In the genomic region with DNA sequence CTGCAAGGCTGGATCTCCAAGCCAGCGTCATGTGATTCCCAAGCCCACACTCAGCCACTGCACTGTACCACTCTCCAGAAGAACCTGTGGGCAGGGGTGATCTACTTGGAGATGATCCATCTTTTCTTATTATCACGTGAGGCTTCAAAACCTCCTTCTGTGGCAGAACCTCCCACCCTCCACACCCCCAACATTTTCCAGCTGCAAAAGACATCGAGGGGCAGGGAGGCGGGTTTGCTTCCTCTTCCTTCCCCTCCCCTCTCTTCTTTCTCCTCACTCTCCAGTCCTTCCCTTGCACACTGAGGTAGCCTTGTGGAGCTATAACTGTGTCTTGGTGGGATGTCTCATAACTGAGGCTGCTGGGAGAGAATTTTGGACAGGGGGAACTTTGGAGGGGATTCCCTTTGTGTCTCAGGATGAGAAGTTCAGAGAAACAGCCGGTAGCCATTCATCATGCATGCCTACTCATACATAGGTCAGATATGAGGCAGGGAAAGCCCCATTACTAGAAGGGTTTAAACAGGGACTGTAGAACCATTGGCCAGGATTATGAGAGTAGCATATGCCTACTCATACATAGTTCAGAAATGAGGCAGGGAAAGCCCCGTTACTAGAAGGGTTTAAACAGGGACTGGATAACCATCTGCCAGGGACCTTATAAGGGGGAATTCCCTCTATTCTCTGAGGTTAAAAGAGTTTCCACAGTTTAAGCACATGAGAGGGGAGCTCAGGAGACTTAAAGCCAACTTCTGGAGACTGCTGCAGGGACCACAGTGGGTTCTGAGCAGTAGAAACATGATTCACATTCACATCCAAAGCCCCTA, we compare ENCODE assay signal across 9 cellular contexts.
DNase-seq lines count a peak whose midpoint lies in the region; ATAC-seq and TF ChIP-seq lines count a peak whose summit lies in the region.
"Had no signal": no experiment of that assay in that cellular context is flagged by ENCODE, and none has a peak within 500 bp of the region (broad histone marks: within the 10 kb centered on the region; RNA-seq: fewer than 3 reads in every experiment).

No MANE protein-coding gene starts in this region.

- H3K36me3 ChIP-seq in esophagus muscularis mucosa: no peaks in the 10 kb centered on the region
- no peaks in the 10 kb centered on the region for H3K36me3 ChIP-seq in right atrium auricular region

- no peak for TF ChIP-seq CTCF in esophagus muscularis mucosa (IDR thresholded peaks at IDR 0.05)
- TF ChIP-seq CTCF in right atrium auricular region (IDR thresholded peaks at IDR 0.05): no peak

- H3K9me3 ChIP-seq in esophagus muscularis mucosa (peaks cover 0 to 3% (median 0%) of the 10 kb centered on the region in 4 donors), right atrium auricular region (no peaks in the 10 kb centered on the region)

- no peak overlapping the region for H3K4me3 ChIP-seq in esophagus muscularis mucosa
- H3K4me3 ChIP-seq in right atrium auricular region: no peak overlapping the region

- H3K4me1 ChIP-seq in esophagus muscularis mucosa (peaks cover 0 to 8% (median 3%) of the 10 kb centered on the region in 4 donors), right atrium auricular region (peaks cover 0 to 3% of the 10 kb centered on the region in 2 donors)

- DNase-seq in activated T-cell treated with anti-CD3 and anti-CD28 coated beads for 24 hours (ENCODE audit: low read depth) (peak; percentile 5), NAMALWA (ENCODE audit: low spot score) (peak; percentile 32), esophagus muscularis mucosa (ENCODE audit: extremely low spot score) (no peak), right atrium auricular region (ENCODE audit: low spot score) (no peak), ureter (ENCODE audit: low spot score) (no peak)
- DNase-seq in activated T-cell treated with anti-CD3 and anti-CD28 coated beads, Interleukin-2, amount 50 U/mL, for 1 hour: no peak
- peak; percentile 44 for DNase-seq in stimulated activated CD8-positive, alpha-beta memory T cell treated with anti-CD3 and anti-CD28 coated beads, Interleukin-4, amount 100 ng/mL, for 48 hours
- DNase-seq: KBM-7 had no signal

- TF ChIP-seq EP300 in esophagus muscularis mucosa (IDR thresholded peaks at IDR 0.05): no peak

- WGBS in esophagus muscularis mucosa: 55% methylated on average over 6 of the region's 6 CpGs

- ATAC-seq in HG02623 (IDR thresholded peaks at IDR 0.05; ENCODE audit: unreplicated experiment): peak; percentile 72

- no peak for TF ChIP-seq POLR2A in esophagus muscularis mucosa (IDR thresholded peaks at IDR 0.05; ENCODE audit: low read depth)

- intact Hi-C loops in esophagus muscularis mucosa (cut with DNase I): no loop called here

- H3K27ac ChIP-seq in esophagus muscularis mucosa (replicated peaks in 1 of 4): no peak overlapping the region
- no peak overlapping the region for H3K27ac ChIP-seq in right atrium auricular region

- peaks cover 0 to 9% (median 0%) of the 10 kb centered on the region in 4 donors for H3K27me3 ChIP-seq in esophagus muscularis mucosa
- H3K27me3 ChIP-seq in right atrium auricular region: no peaks in the 10 kb centered on the region

Comparison
In these comparisons a context has a peak if more than half of its experiments do, and no peak if none do; other contexts are left out.
1. DNase-seq: peak in activated T-cell treated with anti-CD3 and anti-CD28 coated beads for 24 hours (single experiment), NAMALWA (single experiment) and stimulated activated CD8-positive, alpha-beta memory T cell treated with anti-CD3 and anti-CD28 coated beads, Interleukin-4, amount 100 ng/mL, for 48 hours (single experiment); none in activated T-cell treated with anti-CD3 and anti-CD28 coated beads, Interleukin-2, amount 50 U/mL, for 1 hour (single experiment), esophagus muscularis mucosa (single experiment), right atrium auricular region (single experiment) and ureter (single experiment).